Comparison of ENCODE assay signal across 8 cellular contexts in the genomic region with DNA sequence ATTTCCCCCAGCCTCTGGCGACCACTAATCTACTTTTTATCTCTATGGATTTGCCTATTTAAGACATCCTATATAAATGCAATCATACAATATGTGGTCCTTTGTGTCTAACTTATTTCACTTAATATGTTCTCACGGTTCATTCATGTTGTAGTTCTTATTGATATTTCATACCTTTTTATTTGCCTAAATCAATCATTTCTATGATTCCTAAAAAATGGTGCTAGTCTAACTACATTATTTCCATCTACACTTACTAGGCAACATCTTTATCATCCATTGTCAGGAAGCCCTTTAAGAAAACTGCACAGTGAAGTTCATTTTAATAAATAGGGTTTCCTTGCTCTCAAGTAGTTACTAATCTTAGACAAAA. TPM values are rescaled to one million over a fixed set of nuclear protein-coding genes. Genes with fewer than 3 reads are reported as not detected.
A peak's percentile ranks its signal among the peaks of the same experiment; 100 is the strongest.
DNase-seq lines count a peak whose midpoint lies in the region; ATAC-seq, FAIRE-seq and TF ChIP-seq lines count a peak whose summit lies in the region.

No MANE protein-coding gene starts in this region.

- H3K27me3 ChIP-seq in MM.1S (replicated peaks; ENCODE audit: insufficient read depth, low read length) = no peaks in the 10 kb centered on the region

- H4K20me1 ChIP-seq in MM.1S (ENCODE audit: insufficient read depth, low read length) = peaks cover 6% of the 10 kb centered on the region; the same call in 1 of the 2 replicates

- DNase-seq in MM.1S (no peak), epithelial cell of esophagus (ENCODE audit: low read depth) (no peak), skeletal muscle cell (ENCODE audit: low read depth) (no peak), frontal cortex (ENCODE audit: low spot score in 2 of 2) (no peak), H54 (ENCODE audit: insufficient read length, low spot score) (no peak), NCI-H1105 treated with DMSO at 0.1 percent for 48 hours (lab: John Stamatoyannopoulos, UW) (no peak), 8988T (no peak)

- peak overlapping the region; percentile 92 for H3K4me3 ChIP-seq in MM.1S (ENCODE audit: low read length)
- peak overlapping the region; percentile 92 for H3K4me3 ChIP-seq in epithelial cell of esophagus (ENCODE audit: low read length)
- peak overlapping the region; percentile 98 for H3K4me3 ChIP-seq in skeletal muscle cell (ENCODE audit: low read depth, low read length)

- peak overlapping the region; percentile 56 for H3K4me2 ChIP-seq in MM.1S (ENCODE audit: low read depth, low read length)

- peak overlapping the region; percentile 89; the same call in 1 of the 2 replicates for H3K9ac ChIP-seq in MM.1S (ENCODE audit: low read length)

- peaks cover 18% of the 10 kb centered on the region for H3F3A ChIP-seq in MM.1S (ENCODE audit: insufficient read depth, low read length)

- no peaks in the 10 kb centered on the region for H3K36me3 ChIP-seq in MM.1S (replicated peaks; ENCODE audit: insufficient read depth, low read length)

- peaks cover 14% of the 10 kb centered on the region; the same call in 1 of the 2 replicates for H3K4me1 ChIP-seq in MM.1S (ENCODE audit: low read length)

- peak; percentile 26 for ATAC-seq in GM19372 (IDR thresholded peaks at IDR 0.05; ENCODE audit: low read depth, unreplicated experiment)

- H2AFZ ChIP-seq in MM.1S (ENCODE audit: low read length) = peak overlapping the region; percentile 71

- H3K9me2 ChIP-seq in MM.1S (replicated peaks; ENCODE audit: insufficient read depth, low read length) = no peaks in the 10 kb centered on the region

- peaks cover 54% of the 10 kb centered on the region for H3K79me2 ChIP-seq in MM.1S (ENCODE audit: low read length)

- H3K9me3 ChIP-seq in MM.1S (replicated peaks; ENCODE audit: insufficient read depth, low read length) = no peaks in the 10 kb centered on the region

- no peak for TF ChIP-seq POLR2A in H54 (IDR thresholded peaks at IDR 0.05; ENCODE audit: low read depth, low read length)

- H3K27ac ChIP-seq in MM.1S (ENCODE audit: low read length) = peak overlapping the region; percentile 64; the same call in 1 of the 2 replicates

- FAIRE-seq in frontal cortex (lab: Jason Lieb, UNC) = no peak
- no peak for FAIRE-seq in H54 (lab: Jason Lieb, UNC)

- TF ChIP-seq CTCF in MM.1S (IDR thresholded peaks at IDR 0.05; ENCODE audit: low read length) = no peak
- no peak for TF ChIP-seq CTCF in epithelial cell of esophagus (IDR thresholded peaks at IDR 0.05; ENCODE audit: insufficient read depth, low read depth, low read length, missing control alignments)

RNA-seq across cellular contexts. Expression of gene FBXO28, which starts 0.4 kb away (rescaled TPM):
- total RNA-seq in frontal cortex = 51.8 TPM
